ENCODE assay signal across 9 cellular contexts in the genomic region with DNA sequence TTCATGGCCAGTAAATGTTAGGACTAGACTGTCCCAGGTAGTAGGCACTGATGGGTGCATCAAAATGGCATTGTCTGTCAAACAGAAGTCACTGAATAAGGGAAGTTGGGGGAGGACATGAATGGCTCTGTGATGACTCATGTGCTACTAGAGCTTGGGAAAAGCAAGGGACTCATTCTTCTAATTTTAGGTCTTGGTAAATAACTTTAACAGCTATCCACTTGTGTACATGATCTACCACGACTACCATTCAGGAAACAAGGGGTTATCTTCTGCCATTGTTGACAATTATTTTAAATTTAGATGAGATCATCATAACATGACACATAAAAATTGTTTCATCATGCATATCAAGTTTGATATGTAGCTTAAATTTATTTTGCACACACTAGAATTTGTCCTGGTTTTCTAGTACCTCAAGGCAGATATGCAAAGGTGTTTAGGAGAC. TPM values are rescaled to one million over a fixed set of nuclear protein-coding genes. Genes with fewer than 3 reads are reported as not detected.
A peak's percentile ranks its signal among the peaks of the same experiment; 100 is the strongest.
DNase-seq lines count a peak whose midpoint lies in the region; ATAC-seq and TF ChIP-seq lines count a peak whose summit lies in the region.
"Had no signal": no experiment of that assay in that cellular context is flagged by ENCODE, and none has a peak within 500 bp of the region (broad histone marks: within the 10 kb centered on the region; RNA-seq: fewer than 3 reads in every experiment).

No MANE protein-coding gene starts in this region.

- H3K27ac ChIP-seq in PC-3 (ENCODE audit: low read length) (peak overlapping the region; percentile 80), fibroblast of lung (ENCODE audit: insufficient read depth, low read length) (no peak overlapping the region)

- H3K36me3 ChIP-seq in PC-3 (ENCODE audit: low read depth, low read length), result peaks cover 74% of the 10 kb centered on the region
- H3K36me3 ChIP-seq in fibroblast of lung (ENCODE audit: control insufficient read depth, insufficient read depth, low read length), result no peaks in the 10 kb centered on the region
- no peaks in the 10 kb centered on the region for H3K36me3 ChIP-seq in skeletal muscle satellite cell (ENCODE audit: insufficient read depth, low read length)

- TF ChIP-seq CTCF in PC-3 (conservative IDR thresholded peaks at IDR 0.05; ENCODE audit: low read depth, low read length) (no peak), fibroblast of lung (conservative IDR thresholded peaks at IDR 0.05 in 1 of 2, IDR thresholded peaks at IDR 0.05 in 1 of 2; ENCODE audit: low read depth in 1 of 2, low read length in 2 of 2) (no peak)

- H3F3A ChIP-seq in PC-3 (ENCODE audit: low read length, unreplicated experiment), result peaks cover 34% of the 10 kb centered on the region

- H3K4me2 ChIP-seq in PC-3 (ENCODE audit: low read length) (peak overlapping the region; percentile 86), fibroblast of lung (ENCODE audit: extremely low read depth, insufficient read depth, low read length) (no peak overlapping the region), skeletal muscle satellite cell (ENCODE audit: low read length) (peak overlapping the region; percentile 24)

- H3K9ac ChIP-seq in PC-3 (ENCODE audit: low read length) (peak overlapping the region; percentile 27; the same call in 1 of the 2 replicates), fibroblast of lung (ENCODE audit: insufficient read depth, low read length) (no peak overlapping the region), skeletal muscle satellite cell (ENCODE audit: low read depth, low read length) (peak overlapping the region; percentile 20)

- H4K20me1 ChIP-seq in PC-3 (ENCODE audit: low read length), result peaks cover 14% of the 10 kb centered on the region
- H4K20me1 ChIP-seq in fibroblast of lung (ENCODE audit: control insufficient read depth, extremely low read depth, insufficient read depth, low read length), result no peaks in the 10 kb centered on the region

- H2AFZ ChIP-seq in PC-3 (ENCODE audit: low read length), result no peak overlapping the region
- H2AFZ ChIP-seq in fibroblast of lung (ENCODE audit: low read length), result no peak overlapping the region

- DNase-seq in SIG-M5 treated with dmso at 0.1 percent for 504 hours (lab: John Stamatoyannopoulos, UW; ENCODE audit: unreplicated experiment) (peak; percentile 15), SIG-M5 (lab: John Stamatoyannopoulos, UW) (no peak), PC-3 (peak; percentile 85), fibroblast of lung (ENCODE audit: low read depth in 2 of 2) (peak; percentile 70), NCI-H2227 treated with DMSO at 0.1 percent for 48 hours (lab: John Stamatoyannopoulos, UW) (no peak)
- no peak for DNase-seq in activated CD4-positive, alpha-beta T cell treated with anti-CD3 and anti-CD28 coated beads for 4 hours
- DNase-seq: cortex of kidney had no signal

- no TSS peak for BruUV-seq in PC-3 (replicated peaks; lab: Mats Ljungman, UMichigan)

- ATAC-seq in PC-3, result peak; percentile 37
- ATAC-seq in GM21360 (IDR thresholded peaks at IDR 0.05; ENCODE audit: unreplicated experiment), result no peak

- no peaks in the 10 kb centered on the region for H3K27me3 ChIP-seq in PC-3 (ENCODE audit: low read length)
- H3K27me3 ChIP-seq in fibroblast of lung (ENCODE audit: control insufficient read depth, insufficient read depth, low read length), result no peaks in the 10 kb centered on the region
- no peaks in the 10 kb centered on the region for H3K27me3 ChIP-seq in skeletal muscle satellite cell (ENCODE audit: control insufficient read depth, insufficient read depth, low read length)

- CTCF ChIA-PET in PC-3 (lab: Charles Lee), result interaction anchor here (1.0 kb wide), 1 partner anchor 220 kb away, joined by 3 read pairs; no protein-coding TSS in a partner anchor

- H3K79me2 ChIP-seq in PC-3 (ENCODE audit: low read length) (peaks cover 39% of the 10 kb centered on the region), fibroblast of lung (ENCODE audit: control insufficient read depth, insufficient read depth, low read length) (no peaks in the 10 kb centered on the region)

- POLR2A ChIA-PET in PC-3 (lab: Charles Lee; ENCODE audit: unreplicated experiment), result interaction anchor here (0.5 to 1.0 kb wide), 4 partner anchors 36 to 210 kb away, joined by 3 to 12 read pairs (median 4); no protein-coding TSS in a partner anchor

- H3K9me3 ChIP-seq in PC-3 (ENCODE audit: low read length), result no peaks in the 10 kb centered on the region
- no peaks in the 10 kb centered on the region for H3K9me3 ChIP-seq in fibroblast of lung (ENCODE audit: control insufficient read depth, insufficient read depth, low read depth, low read length)
- H3K9me3 ChIP-seq in skeletal muscle satellite cell (replicated peaks; ENCODE audit: low read length), result no peaks in the 10 kb centered on the region

- intact Hi-C loops in PC-3 (cut with micrococcal nuclease), result loop anchor here (2.0 kb wide), 4 partner anchors 76 to 220 kb away; no protein-coding TSS in a partner anchor

- peak overlapping the region; percentile 76; the same call in 1 of the 2 replicates for H3K4me3 ChIP-seq in PC-3 (ENCODE audit: low read length)
- H3K4me3 ChIP-seq in fibroblast of lung (replicated peaks in 1 of 4; ENCODE audit: control extremely low read depth in 1 of 4, insufficient read depth in 1 of 4, low read depth in 3 of 4, low read length in 4 of 4), result peak overlapping the region in 1 of 4 experiments; percentile 13
- H3K4me3 ChIP-seq in skeletal muscle satellite cell (ENCODE audit: low read length), result no peak overlapping the region

- H3K4me1 ChIP-seq in PC-3 (ENCODE audit: insufficient read depth, low read length) (peaks cover 88% of the 10 kb centered on the region), fibroblast of lung (ENCODE audit: control insufficient read depth, extremely low read depth, insufficient read depth, low read length) (no peaks in the 10 kb centered on the region), skeletal muscle satellite cell (ENCODE audit: control insufficient read depth, insufficient read depth, low read length) (peaks cover 35% of the 10 kb centered on the region)

- no peaks in the 10 kb centered on the region for H3K9me2 ChIP-seq in PC-3 (replicated peaks; ENCODE audit: low read length)

RNA-seq across cellular contexts. Expression of a gene that starts 6.3 kb away (rescaled TPM):
- 203 and 222 TPM in 2 replicates for total RNA-seq in PC-3 (2014; rRNA removed)
- total RNA-seq in fibroblast of lung, result 1.5 and 2.0 TPM in 2 replicates
- 0.50 and 3.9 TPM in 2 replicates for polyA plus RNA-seq in fibroblast of lung
- polyA plus RNA-seq in fibroblast of lung (2012), result 0.28 and 3.5 TPM in 2 replicates
- 0.37 TPM in 1 of 2 replicates, not detected in the other for polyA minus RNA-seq in fibroblast of lung (ENCODE audit: low replicate concordance)
- 6.1 and 8.3 TPM in 2 replicates for total RNA-seq in skeletal muscle satellite cell (2012; rRNA removed)

Comparison
In these comparisons a context has a peak if more than half of its experiments do, and no peak if none do; other contexts are left out.
1. DNase-seq: peak in SIG-M5 treated with dmso at 0.1 percent for 504 hours (single experiment), PC-3 (single experiment) and fibroblast of lung (2 of 2); none in SIG-M5 (single experiment), NCI-H2227 treated with DMSO at 0.1 percent for 48 hours (single experiment) and activated CD4-positive, alpha-beta T cell treated with anti-CD3 and anti-CD28 coated beads for 4 hours (0 of 2).
2. RNA of a gene that starts 6.3 kb away (total RNA-seq): 203 to 222 TPM in PC-3; 1.5 to 2.0 TPM in fibroblast of lung; every median in the first group is over 10 times any median in the second.